In the genomic region with DNA sequence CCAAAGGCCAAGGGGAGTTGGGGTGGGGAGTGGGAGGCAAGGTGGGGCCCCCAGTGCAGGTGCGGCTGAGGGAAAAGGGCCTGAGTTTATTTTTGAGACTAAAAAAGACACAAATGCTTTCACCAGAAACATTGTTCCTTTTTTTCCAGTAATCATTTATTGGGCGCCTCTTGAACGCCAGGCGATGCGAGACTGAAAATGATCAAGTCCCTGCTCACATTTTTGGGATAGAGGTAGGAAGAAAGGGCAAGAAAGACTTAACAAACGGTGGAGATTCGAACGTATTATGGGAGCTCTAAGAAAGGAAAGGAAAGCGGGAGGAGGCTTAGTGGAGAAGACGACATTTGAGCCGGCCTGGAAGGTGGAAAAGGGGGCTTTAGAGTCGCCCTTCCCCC, we compare ENCODE assay signal across 7 cellular contexts. TPM values are rescaled to one million over a fixed set of nuclear protein-coding genes. Genes with fewer than 3 reads are reported as not detected.
DNase-seq lines count a peak whose midpoint lies in the region; ATAC-seq, FAIRE-seq and TF ChIP-seq lines count a peak whose summit lies in the region.

No MANE protein-coding gene starts in this region.

- no peak for FAIRE-seq in small intestine (lab: Jason Lieb, UNC)

- peaks cover 22% of the 10 kb centered on the region for H3K4me1 Mint-ChIP-seq in glutamatergic neuron (ENCODE audit: low read depth, unreplicated experiment)

- H3K9me3 Mint-ChIP-seq in glutamatergic neuron (ENCODE audit: unreplicated experiment) = peaks cover 10% of the 10 kb centered on the region

- ATAC-seq in HG03108 (IDR thresholded peaks at IDR 0.05; ENCODE audit: unreplicated experiment) (no peak), HG02870 (IDR thresholded peaks at IDR 0.05; ENCODE audit: unreplicated experiment) (no peak)

- H3K27ac ChIP-seq in WERI-Rb-1 (peak overlapping the region; percentile 98), small intestine (ENCODE audit: low read depth in 1 of 2, low read length in 1 of 2) (peak overlapping the region; percentile 90 to 91)

- DNase-seq in H7 (no peak), WERI-Rb-1 (no peak), glutamatergic neuron (no peak), small intestine (no peak), NAMALWA (ENCODE audit: low spot score) (no peak)

- H3K27me3 Mint-ChIP-seq in glutamatergic neuron (ENCODE audit: unreplicated experiment) = peaks cover 8% of the 10 kb centered on the region

- H3K4me1 ChIP-seq in small intestine (ENCODE audit: control insufficient read depth in 2 of 2, insufficient read depth in 1 of 2, low read depth in 1 of 2, low read length in 1 of 2) = peaks cover 2 to 4% of the 10 kb centered on the region in 2 donors

- 18 to 27% (median 25%) methylated on average over 12 of the region's 12 CpGs for WGBS in small intestine, 3 donors

- H3K4me3 Mint-ChIP-seq in glutamatergic neuron (ENCODE audit: unreplicated experiment) = peak overlapping the region; percentile 95

- H3K36me3 ChIP-seq in H7 (replicated peaks; ENCODE audit: control insufficient read depth, insufficient read depth, low read length) (peaks cover 14% of the 10 kb centered on the region), WERI-Rb-1 (peaks cover 35% of the 10 kb centered on the region), small intestine (ENCODE audit: control insufficient read depth in 2 of 2, insufficient read depth in 2 of 2, low read length in 2 of 2) (peaks cover 3 to 6% of the 10 kb centered on the region in 2 donors)

- peak overlapping the region; percentile 97 for H3K27ac Mint-ChIP-seq in glutamatergic neuron (ENCODE audit: unreplicated experiment)

- peak overlapping the region; percentile 93 for H3K4me3 ChIP-seq in H7 (ENCODE audit: insufficient read depth, low read depth, low read length)
- H3K4me3 ChIP-seq in WERI-Rb-1 (ENCODE audit: low read depth, low read length) = peak overlapping the region; percentile 57
- H3K4me3 ChIP-seq in small intestine (ENCODE audit: low read depth in 1 of 2, low read length in 2 of 2) = peak overlapping the region; percentile 37 to 57

- no peaks in the 10 kb centered on the region for H3K27me3 ChIP-seq in H7 (ENCODE audit: control insufficient read depth, insufficient read depth, low read length)
- no peaks in the 10 kb centered on the region for H3K27me3 ChIP-seq in WERI-Rb-1 (ENCODE audit: insufficient read depth, low read depth, severe bottlenecking)
- peaks cover 0 to 2% of the 10 kb centered on the region in 2 donors for H3K27me3 ChIP-seq in small intestine (ENCODE audit: control insufficient read depth in 2 of 2, insufficient read depth in 2 of 2, low read length in 2 of 2)

- H3K9me3 ChIP-seq in WERI-Rb-1 (ENCODE audit: severe bottlenecking) = no peaks in the 10 kb centered on the region
- no peaks in the 10 kb centered on the region for H3K9me3 ChIP-seq in small intestine (ENCODE audit: control insufficient read depth, low read depth)

- TF ChIP-seq CTCF in WERI-Rb-1 (IDR thresholded peaks at IDR 0.05; ENCODE audit: low read depth, low read length) = no peak
- no peak for TF ChIP-seq CTCF in glutamatergic neuron (IDR thresholded peaks at IDR 0.05; ENCODE audit: partially characterized antibody, unreplicated experiment)

- no peaks in the 10 kb centered on the region for H3K36me3 Mint-ChIP-seq in glutamatergic neuron (ENCODE audit: unreplicated experiment)

RNA-seq across cellular contexts. Expression of a gene that starts 0.8 kb away (rescaled TPM):
- 194 and 221 TPM in 2 replicates for total RNA-seq in H7 (2014; rRNA removed; shearing (Covaris generic))
- total RNA-seq in glutamatergic neuron (ENCODE audit: unreplicated experiment) = 187 TPM
- 100 to 1,000 TPM; 106 to 132 (median 112) TPM for polyA plus RNA-seq in small intestine

RNA-seq across cellular contexts. Expression of a gene that starts 2.4 kb away (rescaled TPM):
- 21.7 and 23.1 TPM in 2 replicates for total RNA-seq in H7 (2014; rRNA removed; shearing (Covaris generic))
- 2.4 TPM for total RNA-seq in glutamatergic neuron (ENCODE audit: unreplicated experiment)
- polyA plus RNA-seq in small intestine = under 1 TPM in 1 of 3 donors, not detected in 2; 0.12 TPM

RNA-seq across cellular contexts. Expression of a gene that starts 18.7 kb away (rescaled TPM):
- total RNA-seq in H7 (2014; rRNA removed; shearing (Covaris generic)) = 16.2 and 20.1 TPM in 2 replicates
- 30.6 TPM for total RNA-seq in glutamatergic neuron (ENCODE audit: unreplicated experiment)
- 10 to 100 TPM in 1 of 3 donors, 1 to 10 TPM in 2; 4.0 to 13.2 (median 6.8) TPM for polyA plus RNA-seq in small intestine

RNA-seq across cellular contexts. Expression of a gene that starts 25.1 kb away (rescaled TPM):
- total RNA-seq in H7 (2014; rRNA removed; shearing (Covaris generic)) = not detected in 2 replicates
- total RNA-seq in glutamatergic neuron (ENCODE audit: unreplicated experiment) = not detected
- under 1 TPM in 1 of 3 donors, not detected in 2; 0.04 TPM for polyA plus RNA-seq in small intestine

RNA-seq across cellular contexts. Expression of a gene that starts 39.6 kb away (rescaled TPM):
- total RNA-seq in H7 (2014; rRNA removed; shearing (Covaris generic)) = 0.48 TPM in 1 of 2 replicates, not detected in the other
- not detected for total RNA-seq in glutamatergic neuron (ENCODE audit: unreplicated experiment)
- polyA plus RNA-seq in small intestine = not detected
